1 cellular context compared by ENCODE assay signal in genomic region chr5:95858661-95859326, GRCh38.
TF ChIP-seq lines count a peak whose summit lies in the region.

No MANE protein-coding gene starts in this region.

TF ChIP-seq in SK-N-SH, 30 proteins besides CTCF, POLR2A, EP300 and RAD21 (continued from another document):
- TF ChIP-seq ELF1 (IDR thresholded peaks at IDR 0.05) = no peak; the same call in 1 of the 2 replicates
- TF ChIP-seq GATA2 (CRISPR knock-in tag; IDR thresholded peaks at IDR 0.05) = no peak; the same call in 1 of the 2 replicates
- no peak for TF ChIP-seq RFX5 (IDR thresholded peaks at IDR 0.05; ENCODE audit: low read length)
- no peak for TF ChIP-seq RCOR1 (IDR thresholded peaks at IDR 0.05; ENCODE audit: low read length)
- peak; percentile 81 for TF ChIP-seq TCF12 (IDR thresholded peaks at IDR 0.05)
- no peak for TF ChIP-seq POLR2AphosphoS5 (IDR thresholded peaks at IDR 0.05; ENCODE audit: low read depth, low read length)
- TF ChIP-seq FOXM1 (IDR thresholded peaks at IDR 0.05; ENCODE audit: low read depth) = no peak
- TF ChIP-seq FOSL2 (IDR thresholded peaks at IDR 0.05; ENCODE audit: borderline replicate concordance, low read depth) = peak; percentile 78; the same call in 1 of the 2 replicates
- no peak for TF ChIP-seq IRF3 (IDR thresholded peaks at IDR 0.05; ENCODE audit: low read depth, low read length)
- no peak; the same call in 1 of the 2 replicates for TF ChIP-seq TEAD4 (IDR thresholded peaks at IDR 0.05; ENCODE audit: borderline replicate concordance, insufficient read depth)
- TF ChIP-seq TAF1 (IDR thresholded peaks at IDR 0.05; ENCODE audit: borderline replicate concordance, low read depth, low read length) = no peak; the same call in 1 of the 2 replicates
- TF ChIP-seq NFIC (IDR thresholded peaks at IDR 0.05; ENCODE audit: borderline replicate concordance) = peak; percentile 59; the same call in 1 of the 2 replicates
- TF ChIP-seq USF2 (IDR thresholded peaks at IDR 0.05; ENCODE audit: borderline replicate concordance, low read depth, low read length) = no peak
- TF ChIP-seq FOXJ3 (CRISPR knock-in tag; IDR thresholded peaks at IDR 0.05) = no peak; the same call in 1 of the 2 replicates
- peak; percentile 55; the same call in 1 of the 2 replicates for TF ChIP-seq RXRA (IDR thresholded peaks at IDR 0.05; ENCODE audit: borderline replicate concordance, low read depth)
- TF ChIP-seq NRF1 (IDR thresholded peaks at IDR 0.05; ENCODE audit: low read depth, low read length) = no peak
- TF ChIP-seq MEF2A (IDR thresholded peaks at IDR 0.05; ENCODE audit: borderline replicate concordance, low read depth) = no peak
- TF ChIP-seq SMC3 (IDR thresholded peaks at IDR 0.05; ENCODE audit: low read depth, low read length) = peak; percentile 95
- TF ChIP-seq YY1 (IDR thresholded peaks at IDR 0.05; ENCODE audit: low read depth) = peak; percentile 29; the same call in 1 of the 2 replicates
- TF ChIP-seq GABPA (IDR thresholded peaks at IDR 0.05; ENCODE audit: low read depth) = no peak
- peak; percentile 55; the same call in 1 of the 2 replicates for TF ChIP-seq JUND (IDR thresholded peaks at IDR 0.05)
- peak; percentile 45 for TF ChIP-seq CHD2 (IDR thresholded peaks at IDR 0.05; ENCODE audit: low read length, partially characterized antibody)
- peak; percentile 44; the same call in 1 of the 2 replicates for TF ChIP-seq MXI1 (IDR thresholded peaks at IDR 0.05; ENCODE audit: low read depth, low read length)
